In genomic region chr10:79159785-79160184, GRCh38 we compare ENCODE assay signal across 12 cellular contexts.
DNase-seq lines count a peak whose midpoint lies in the region; ATAC-seq, FAIRE-seq and TF ChIP-seq lines count a peak whose summit lies in the region.
"Had no signal": no experiment of that assay in that cellular context is flagged by ENCODE, and none has a peak within 500 bp of the region (broad histone marks: within the 10 kb centered on the region; RNA-seq: fewer than 3 reads in every experiment).

No MANE protein-coding gene starts in this region.

- no peak for FAIRE-seq in endothelial cell of umbilical vein (lab: Jason Lieb, UNC)

- no peak overlapping the region for H3K27ac Mint-ChIP-seq in activated T-cell treated with anti-CD3 and anti-CD28 coated beads, Interleukin-2, amount 50 U/mL, for 72 hours
- H3K27ac Mint-ChIP-seq: effector memory CD8-positive, alpha-beta T cell had no signal

- peak overlapping the region; percentile 49 for H3K9ac ChIP-seq in endothelial cell of umbilical vein (replicated peaks; ENCODE audit: extremely low read depth, insufficient read depth, low read length)

- H3K27ac ChIP-seq in endothelial cell of umbilical vein (ENCODE audit: insufficient read depth, low read depth, low read length): peak overlapping the region; percentile 95
- peak overlapping the region; percentile 79 to 80 for H3K27ac ChIP-seq in tibial artery
- H3K27ac ChIP-seq: SK-N-MC had no signal

- peak; percentile 14 for DNase-seq in NCI-H446 treated with DMSO at 0.1 percent for 48 hours (lab: John Stamatoyannopoulos, UW)
- peak; percentile 74 for DNase-seq in endothelial cell of umbilical vein (ENCODE audit: low read depth, low spot score)
- DNase-seq in medulla oblongata (ENCODE audit: extremely low spot score): peak; percentile 59
- DNase-seq in tibial artery: peak; percentile 83 to 94
- DNase-seq in DMS153 (lab: John Stamatoyannopoulos, UW): no peak
- DNase-seq in hippocampal formation (lab: John Stamatoyannopoulos, UW): no peak
- no peak for DNase-seq in NCI-H1092 (lab: John Stamatoyannopoulos, UW)
- no peak for DNase-seq in activated T-cell treated with anti-CD3 and anti-CD28 coated beads, Interleukin-2, amount 50 U/mL, for 72 hours
- DNase-seq: effector memory CD8-positive, alpha-beta T cell; naive thymus-derived CD8-positive, alpha-beta T cell; NCI-H1436 treated with DMSO at 0.1 percent for 48 hours had no signal

- intact Hi-C loops in endothelial cell of umbilical vein (cut with micrococcal nuclease) (loop anchor here (1.0 to 5.0 kb wide), 4 partner anchors 18 to 92 kb away; no protein-coding TSS in a partner anchor), tibial artery (cut with DNase I; ENCODE audit: low total_unique reads) (loop anchor here (5.0 to 10.0 kb wide), 3 partner anchors 85 to 187 kb away; no protein-coding TSS in a partner anchor)

- H3K36me3 Mint-ChIP-seq in activated T-cell treated with anti-CD3 and anti-CD28 coated beads, Interleukin-2, amount 50 U/mL, for 72 hours (ENCODE audit: insufficient read depth in 2 of 2): no peaks in the 10 kb centered on the region

- TF ChIP-seq CTCF in endothelial cell of umbilical vein (IDR thresholded peaks at IDR 0.05; ENCODE audit: extremely low read depth in 1 of 2, insufficient read depth in 1 of 2, low read depth in 1 of 2, low read length in 2 of 2) (no peak), tibial artery (IDR thresholded peaks at IDR 0.05) (no peak)

- no peaks in the 10 kb centered on the region for H3K9me1 ChIP-seq in endothelial cell of umbilical vein (replicated peaks; ENCODE audit: control insufficient read depth, extremely low read depth, insufficient read depth, low read length)

- H3K9me3 ChIP-seq in endothelial cell of umbilical vein (replicated peaks; ENCODE audit: control insufficient read depth, insufficient read depth, low read length) (no peaks in the 10 kb centered on the region), tibial artery (no peaks in the 10 kb centered on the region)

- H3K4me3 Mint-ChIP-seq in activated T-cell treated with anti-CD3 and anti-CD28 coated beads, Interleukin-2, amount 50 U/mL, for 72 hours: no peak overlapping the region
- H3K4me3 Mint-ChIP-seq: effector memory CD8-positive, alpha-beta T cell; naive thymus-derived CD8-positive, alpha-beta T cell had no signal

- no peak overlapping the region for H3K4me3 ChIP-seq in endothelial cell of umbilical vein (replicated peaks in 1 of 3; ENCODE audit: insufficient read depth in 1 of 3, low read depth in 1 of 3, low read length in 3 of 3)
- H3K4me3 ChIP-seq in tibial artery: peak overlapping the region in 1 of 2 donors; percentile 0
- H3K4me3 ChIP-seq: SK-N-MC had no signal

- no peaks in the 10 kb centered on the region for H3K27me3 ChIP-seq in endothelial cell of umbilical vein (ENCODE audit: control insufficient read depth in 2 of 2, insufficient read depth in 2 of 2, low read length in 2 of 2)
- no peaks in the 10 kb centered on the region for H3K27me3 ChIP-seq in tibial artery

- H3K4me1 ChIP-seq in endothelial cell of umbilical vein (ENCODE audit: control insufficient read depth, extremely low read depth, insufficient read depth, low read length): peaks cover 52% of the 10 kb centered on the region
- H3K4me1 ChIP-seq in tibial artery: peaks cover 15 to 90% (median 78%) of the 10 kb centered on the region in 4 donors

- no TSS peak for BruUV-seq in endothelial cell of umbilical vein (replicated peaks; lab: Mats Ljungman, UMichigan)

- H2AFZ ChIP-seq in endothelial cell of umbilical vein (ENCODE audit: low read depth, low read length): no peak overlapping the region

- peak overlapping the region; percentile 33 for H3K4me2 ChIP-seq in endothelial cell of umbilical vein (ENCODE audit: insufficient read depth, low read length)

- dilution Hi-C loops in endothelial cell of umbilical vein (cut with MboI; ENCODE audit: extremely low pct_ligation_motif_present, low sequenced_read_pairs): no loop called here

- H3K79me2 ChIP-seq in endothelial cell of umbilical vein (ENCODE audit: control insufficient read depth, insufficient read depth, low read length): peaks cover 37% of the 10 kb centered on the region

- no peaks in the 10 kb centered on the region for H3K9me3 Mint-ChIP-seq in activated T-cell treated with anti-CD3 and anti-CD28 coated beads, Interleukin-2, amount 50 U/mL, for 72 hours
- H3K9me3 Mint-ChIP-seq: effector memory CD8-positive, alpha-beta T cell; naive thymus-derived CD8-positive, alpha-beta T cell had no signal

- no peaks in the 10 kb centered on the region for H4K20me1 ChIP-seq in endothelial cell of umbilical vein (replicated peaks; ENCODE audit: control insufficient read depth, extremely low read depth, insufficient read depth, low read length)

- POLR2A ChIA-PET in endothelial cell of umbilical vein (lab: Charles Lee): no interaction called here

- TF ChIP-seq POLR2A in endothelial cell of umbilical vein (IDR thresholded peaks at IDR 0.05; ENCODE audit: low read depth, low read length): no peak

- CTCF ChIA-PET in endothelial cell of umbilical vein (lab: Charles Lee): interaction anchor here (0.9 to 4.7 kb wide), 6 partner anchors 9 to 43 kb away, joined by 3 to 41 read pairs (median 9); no protein-coding TSS in a partner anchor

- no peaks in the 10 kb centered on the region for H3K27me3 Mint-ChIP-seq in activated T-cell treated with anti-CD3 and anti-CD28 coated beads, Interleukin-2, amount 50 U/mL, for 72 hours (ENCODE audit: low read depth)
- H3K27me3 Mint-ChIP-seq: effector memory CD8-positive, alpha-beta T cell; naive thymus-derived CD8-positive, alpha-beta T cell had no signal

- H3K4me1 Mint-ChIP-seq in activated T-cell treated with anti-CD3 and anti-CD28 coated beads, Interleukin-2, amount 50 U/mL, for 72 hours (ENCODE audit: low read depth): no peaks in the 10 kb centered on the region

- no peak for ATAC-seq in activated T-cell treated with anti-CD3 and anti-CD28 coated beads, Interleukin-2, amount 50 U/mL, for 72 hours (replicated peaks in 1 of 2)
- ATAC-seq: effector memory CD8-positive, alpha-beta T cell; naive thymus-derived CD8-positive, alpha-beta T cell had no signal

- peaks cover 0 to 13% of the 10 kb centered on the region in 2 experiments for H3K36me3 ChIP-seq in endothelial cell of umbilical vein (ENCODE audit: control insufficient read depth in 2 of 2, extremely low read depth in 1 of 2, insufficient read depth in 2 of 2, low read length in 2 of 2)
- H3K36me3 ChIP-seq in tibial artery: peaks cover 0 to 17% (median 0%) of the 10 kb centered on the region in 3 donors

TF ChIP-seq in endothelial cell of umbilical vein, 7 proteins besides CTCF, POLR2A, EP300 and RAD21:
- TF ChIP-seq MYC (IDR thresholded peaks at IDR 0.05; ENCODE audit: low read depth, low read length): no peak
- TF ChIP-seq FOS (IDR thresholded peaks at IDR 0.05; ENCODE audit: borderline replicate concordance, insufficient read depth, low read length): no peak
- TF ChIP-seq MAX (IDR thresholded peaks at IDR 0.05; ENCODE audit: insufficient read depth, insufficient read length): no peak
- no peak for TF ChIP-seq POLR2AphosphoS5 (IDR thresholded peaks at IDR 0.05; ENCODE audit: insufficient read depth, low read depth, low read length)
- TF ChIP-seq JUN (IDR thresholded peaks at IDR 0.05; ENCODE audit: borderline replicate concordance, insufficient read depth, insufficient read length, low read depth): no peak
- no peak for TF ChIP-seq GATA2 (IDR thresholded peaks at IDR 0.05; ENCODE audit: insufficient read depth, insufficient read length, low read depth, low read length)
- TF ChIP-seq EZH2 (IDR thresholded peaks at IDR 0.05; ENCODE audit: borderline replicate concordance, low read depth, low read length, severe bottlenecking): no peak

Comparison
In these comparisons a context has a peak if more than half of its experiments do, and no peak if none do; other contexts are left out.
1. DNase-seq: peak in NCI-H446 treated with DMSO at 0.1 percent for 48 hours (single experiment), endothelial cell of umbilical vein (single experiment), medulla oblongata (single experiment) and tibial artery (2 of 2); none in DMS153 (single experiment), hippocampal formation (0 of 2), NCI-H1092 (single experiment) and activated T-cell treated with anti-CD3 and anti-CD28 coated beads, Interleukin-2, amount 50 U/mL, for 72 hours (0 of 2).